ENCODE assay signal across 35 cellular contexts in the genomic region with DNA sequence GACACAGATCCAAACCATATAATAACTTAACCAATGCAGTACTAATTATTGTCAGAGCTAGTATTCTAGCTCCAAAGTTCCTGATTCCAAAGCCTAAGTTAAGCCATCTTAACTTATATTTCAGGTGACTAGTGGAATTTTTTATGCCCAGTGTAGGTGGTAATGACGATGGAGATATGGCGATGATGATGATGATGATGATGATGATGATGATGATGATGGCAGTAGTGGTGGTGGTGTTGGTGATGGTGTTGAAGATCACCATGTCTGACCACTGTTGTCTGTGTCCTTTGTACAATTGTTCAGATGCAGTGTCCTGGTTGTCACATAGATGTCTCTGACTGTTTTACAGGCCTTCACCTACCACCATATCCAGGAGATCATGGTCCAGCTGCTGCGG.
"Had no signal": no experiment of that assay in that cellular context is flagged by ENCODE, and none has a peak within 500 bp of the region (broad histone marks: within the 10 kb centered on the region; RNA-seq: fewer than 3 reads in every experiment).

No MANE protein-coding gene starts in this region.

- H3K4me3 ChIP-seq: MG63 had no signal

- H3K36me3 ChIP-seq: MG63 had no signal

- H3K9me3 ChIP-seq: MG63 had no signal

- DNase-seq: Karpas-422, Kasumi-1, MG63, MM.1S, MV-4-11, NCI-H1048, NCI-H1092, NCI-H1092 treated with DMSO at 0.1 percent for 48 hours, NCI-H1105, NCI-H1105 treated with DMSO at 0.1 percent for 48 hours, NCI-H1417, NCI-H1417 treated with DMSO at 0.1 percent for 48 hours, NCI-H1436, NCI-H1436 treated with DMSO at 0.1 percent for 48 hours, NCI-H146, NCI-H1694, NCI-H1694 treated with DMSO at 0.1 percent for 48 hours, NCI-H187, NCI-H187 treated with DMSO at 0.1 percent for 48 hours, NCI-H1930, NCI-H2029, NCI-H2029 treated with DMSO at 0.1 percent for 48 hours, NCI-H2081, NCI-H2081 treated with DMSO at 0.1 percent for 48 hours, NCI-H2107, NCI-H2171, NCI-H2171 treated with DMSO at 0.1 percent for 48 hours, NCI-H2227 treated with DMSO at 0.1 percent for 48 hours, NCI-H226, NCI-H345, NCI-H446, NCI-H446 treated with DMSO at 0.1 percent for 48 hours, NCI-H510A, NCI-H510A treated with DMSO at 0.1 percent for 48 hours, NCI-H524 had no signal

- H3K27me3 ChIP-seq: MG63 had no signal
